In genomic region chr22:26563022-26563421, GRCh38 we compare ENCODE assay signal across 19 cellular contexts. TPM values are rescaled to one million over a fixed set of nuclear protein-coding genes. Genes with fewer than 3 reads are reported as not detected.
DNase-seq lines count a peak whose midpoint lies in the region; ATAC-seq, FAIRE-seq and TF ChIP-seq lines count a peak whose summit lies in the region.
"Had no signal": no experiment of that assay in that cellular context is flagged by ENCODE, and none has a peak within 500 bp of the region (broad histone marks: within the 10 kb centered on the region; RNA-seq: fewer than 3 reads in every experiment).

No MANE protein-coding gene starts in this region.

- H2AK5ac ChIP-seq in trophoblast cell (ENCODE audit: low read length): no peak overlapping the region

- TF ChIP-seq EP300 in A549 (IDR thresholded peaks at IDR 0.05): no peak

- H3K79me1 ChIP-seq in trophoblast cell (ENCODE audit: low read length): peaks cover 11% of the 10 kb centered on the region

- H3K9ac ChIP-seq in PC-3 (ENCODE audit: low read length): no peak overlapping the region
- H3K9ac ChIP-seq in endothelial cell of umbilical vein (replicated peaks; ENCODE audit: extremely low read depth, insufficient read depth, low read length): no peak overlapping the region
- no peak overlapping the region for H3K9ac ChIP-seq in trophoblast cell (ENCODE audit: low read length)

- H4K12ac ChIP-seq in trophoblast cell (ENCODE audit: low read depth, low read length): no peak overlapping the region

- POLR2A ChIA-PET in A549 (lab: Yijun Ruan, JAX): interaction anchor here (0.7 kb wide), 1 partner anchor 15 kb away, joined by 3 read pairs; no protein-coding TSS in a partner anchor
- POLR2A ChIA-PET in PC-3 (lab: Charles Lee; ENCODE audit: unreplicated experiment): no interaction called here
- POLR2A ChIA-PET in endothelial cell of umbilical vein (lab: Charles Lee): no interaction called here

- H3K18ac ChIP-seq in trophoblast cell (ENCODE audit: low read length): no peak overlapping the region

- H3K4ac ChIP-seq in trophoblast cell (ENCODE audit: low read depth, low read length): no peak overlapping the region

- no peak overlapping the region for H3K14ac ChIP-seq in trophoblast cell (ENCODE audit: low read length)

- H3K79me2 ChIP-seq in DOHH2 (ENCODE audit: control insufficient read depth, low read length) (peaks cover 88% of the 10 kb centered on the region), PC-3 (ENCODE audit: low read length) (no peaks in the 10 kb centered on the region), endothelial cell of umbilical vein (ENCODE audit: control insufficient read depth, insufficient read depth, low read length) (peaks cover 24% of the 10 kb centered on the region), trophoblast cell (ENCODE audit: control insufficient read depth, insufficient read depth, low read length, poor library complexity) (no peaks in the 10 kb centered on the region)

- TF ChIP-seq RAD21 in A549 (conservative IDR thresholded peaks at IDR 0.05 in 1 of 2, IDR thresholded peaks at IDR 0.05 in 1 of 2): peak in 1 of 2 experiments; percentile 38; a peak in 3 of 5 replicates

- H3K27ac ChIP-seq in A549: no peak overlapping the region
- no peak overlapping the region for H3K27ac ChIP-seq in DOHH2 (ENCODE audit: low read depth, low read length)
- no peak overlapping the region for H3K27ac ChIP-seq in PC-3 (ENCODE audit: low read length)
- no peak overlapping the region for H3K27ac ChIP-seq in endothelial cell of umbilical vein (ENCODE audit: insufficient read depth, low read depth, low read length)
- no peak overlapping the region for H3K27ac ChIP-seq in trophoblast cell (ENCODE audit: low read depth, low read length)

- ATAC-seq in A549 (no peak; a peak in 1 of 6 replicates), PC-3 (no peak), GM21381 (IDR thresholded peaks at IDR 0.05; ENCODE audit: unreplicated experiment) (no peak)

- H4K20me1 ChIP-seq in DOHH2 (ENCODE audit: control insufficient read depth, insufficient read depth, low read depth, low read length) (peaks cover 6% of the 10 kb centered on the region; the same call in 1 of the 2 replicates), PC-3 (ENCODE audit: low read length) (no peaks in the 10 kb centered on the region), endothelial cell of umbilical vein (replicated peaks; ENCODE audit: control insufficient read depth, extremely low read depth, insufficient read depth, low read length) (no peaks in the 10 kb centered on the region)

- H3K36me3 ChIP-seq in DOHH2 (ENCODE audit: control insufficient read depth, low read length) (peaks cover 25% of the 10 kb centered on the region), PC-3 (ENCODE audit: low read depth, low read length) (no peaks in the 10 kb centered on the region), endothelial cell of umbilical vein (ENCODE audit: control insufficient read depth in 2 of 2, extremely low read depth in 1 of 2, insufficient read depth in 2 of 2, low read length in 2 of 2) (peaks cover 0 to 11% of the 10 kb centered on the region in 2 experiments), trophoblast cell (ENCODE audit: control insufficient read depth in 1 of 2, insufficient read depth in 2 of 2, low read length in 2 of 2) (peaks cover 3 to 8% of the 10 kb centered on the region in 2 experiments)

- no peak overlapping the region for H2BK12ac ChIP-seq in trophoblast cell (ENCODE audit: low read length)

- no peaks in the 10 kb centered on the region for H3K9me2 ChIP-seq in DOHH2 (replicated peaks; ENCODE audit: control insufficient read depth, low read length)
- no peaks in the 10 kb centered on the region for H3K9me2 ChIP-seq in PC-3 (replicated peaks; ENCODE audit: low read length)

- H2BK5ac ChIP-seq in trophoblast cell (ENCODE audit: low read depth, low read length, poor library complexity): no peak overlapping the region

- H3K4me2 ChIP-seq in A549 (no peak overlapping the region), DOHH2 (ENCODE audit: low read length) (no peak overlapping the region), PC-3 (ENCODE audit: low read length) (no peak overlapping the region), endothelial cell of umbilical vein (ENCODE audit: insufficient read depth, low read length) (no peak overlapping the region), trophoblast cell (ENCODE audit: low read length) (no peak overlapping the region)

- no peaks in the 10 kb centered on the region for H3K4me1 ChIP-seq in A549
- H3K4me1 ChIP-seq in DOHH2 (ENCODE audit: control insufficient read depth, low read length): peaks cover 44% of the 10 kb centered on the region
- no peaks in the 10 kb centered on the region for H3K4me1 ChIP-seq in PC-3 (ENCODE audit: insufficient read depth, low read length)
- peaks cover 14% of the 10 kb centered on the region for H3K4me1 ChIP-seq in endothelial cell of umbilical vein (ENCODE audit: control insufficient read depth, extremely low read depth, insufficient read depth, low read length)
- peaks cover 12 to 14% of the 10 kb centered on the region in 2 experiments for H3K4me1 ChIP-seq in trophoblast cell (ENCODE audit: control insufficient read depth in 1 of 2, insufficient read depth in 2 of 2, low read length in 2 of 2)

- DNase-seq in A549 (ENCODE audit: low read depth in 1 of 2, low spot score in 1 of 2) (peak in 1 of 2 experiments; percentile 13), PC-3 (no peak), endothelial cell of umbilical vein (ENCODE audit: low read depth, low spot score) (no peak), MV-4-11 (lab: John Stamatoyannopoulos, UW) (no peak), trophoblast cell (no peak), A172 (ENCODE audit: low spot score) (no peak)
- DNase-seq: caudate nucleus, DMS79, glutamatergic neuron, kidney glomerular epithelial cell, NCI-H2081, Right ventricle myocardium superior, substantia nigra, T-helper 9 cell had no signal

- H4K91ac ChIP-seq in trophoblast cell (ENCODE audit: low read depth, low read length): no peak overlapping the region

- TF ChIP-seq CTCF in A549 (IDR thresholded peaks at IDR 0.05) (no peak; the same call in 2 of the 3 replicates), DOHH2 (IDR thresholded peaks at IDR 0.05; ENCODE audit: low read depth, low read length, poor library complexity, severe bottlenecking) (peak; percentile 30), PC-3 (conservative IDR thresholded peaks at IDR 0.05; ENCODE audit: low read depth, low read length) (peak; percentile 21; the same call in 1 of the 2 replicates), endothelial cell of umbilical vein (IDR thresholded peaks at IDR 0.05; ENCODE audit: extremely low read depth in 1 of 2, insufficient read depth in 1 of 2, low read depth in 1 of 2, low read length in 2 of 2) (no peak)

- H3K9me1 ChIP-seq in endothelial cell of umbilical vein (replicated peaks; ENCODE audit: control insufficient read depth, extremely low read depth, insufficient read depth, low read length): no peaks in the 10 kb centered on the region

- CTCF ChIA-PET in A549 (lab: Yijun Ruan, JAX): interaction anchor here (1.1 kb wide), 1 partner anchor 8 kb away, joined by 3 read pairs; no protein-coding TSS in a partner anchor
- CTCF ChIA-PET in PC-3 (lab: Charles Lee): no interaction called here
- CTCF ChIA-PET in endothelial cell of umbilical vein (lab: Charles Lee): no interaction called here

- intact Hi-C loops in PC-3 (cut with micrococcal nuclease) (no loop called here), endothelial cell of umbilical vein (cut with micrococcal nuclease) (no loop called here)

- no peak overlapping the region for H3K23ac ChIP-seq in trophoblast cell (ENCODE audit: low read length)

- dilution Hi-C loops in endothelial cell of umbilical vein (cut with MboI; ENCODE audit: extremely low pct_ligation_motif_present, low sequenced_read_pairs): no loop called here

- H3K4me3 ChIP-seq in A549 (no peak overlapping the region), DOHH2 (ENCODE audit: low read length) (no peak overlapping the region), PC-3 (ENCODE audit: low read length) (no peak overlapping the region), endothelial cell of umbilical vein (replicated peaks in 1 of 3; ENCODE audit: insufficient read depth in 1 of 3, low read depth in 1 of 3, low read length in 3 of 3) (no peak overlapping the region), trophoblast cell (ENCODE audit: low read depth, low read length) (no peak overlapping the region)

- H3K27me3 ChIP-seq in DOHH2 (ENCODE audit: control insufficient read depth, low read length) (no peaks in the 10 kb centered on the region), PC-3 (ENCODE audit: low read length) (no peaks in the 10 kb centered on the region), endothelial cell of umbilical vein (ENCODE audit: control insufficient read depth in 2 of 2, insufficient read depth in 2 of 2, low read length in 2 of 2) (no peaks in the 10 kb centered on the region), trophoblast cell (ENCODE audit: insufficient read depth, low read length) (no peaks in the 10 kb centered on the region)

- FAIRE-seq in A549 (lab: Jason Lieb, UNC) (no peak), endothelial cell of umbilical vein (lab: Jason Lieb, UNC) (peak; percentile 67)
- FAIRE-seq: GM12891 had no signal

- H2AFZ ChIP-seq in PC-3 (ENCODE audit: low read length) (no peak overlapping the region), endothelial cell of umbilical vein (ENCODE audit: low read depth, low read length) (no peak overlapping the region), trophoblast cell (ENCODE audit: insufficient read depth, low read length, poor library complexity) (no peak overlapping the region)

- H3K9me3 ChIP-seq in A549 (no peaks in the 10 kb centered on the region), DOHH2 (ENCODE audit: control insufficient read depth, insufficient read depth, low read length) (no peaks in the 10 kb centered on the region), PC-3 (ENCODE audit: low read length) (no peaks in the 10 kb centered on the region), endothelial cell of umbilical vein (replicated peaks; ENCODE audit: control insufficient read depth, insufficient read depth, low read length) (no peaks in the 10 kb centered on the region), trophoblast cell (ENCODE audit: insufficient read depth, low read depth, low read length) (peaks cover 3% of the 10 kb centered on the region)

- no TSS peak for BruUV-seq in PC-3 (replicated peaks; lab: Mats Ljungman, UMichigan)
- BruUV-seq in endothelial cell of umbilical vein (replicated peaks; lab: Mats Ljungman, UMichigan): no TSS peak

- H2BK120ac ChIP-seq in trophoblast cell (ENCODE audit: insufficient read depth, low read length, poor library complexity): no peak overlapping the region

- 74% methylated on average over 5 of the region's 5 CpGs for WGBS in A549 (ENCODE audit: missing lambda C conversion rate)
- WGBS in trophoblast cell (ENCODE audit: extremely low coverage, insufficient coverage, insufficient read length): no CpG with 5 or more reads among the region's 5 CpGs

- TF ChIP-seq POLR2A in A549 (IDR thresholded peaks at IDR 0.05; ENCODE audit: low read length) (no peak), endothelial cell of umbilical vein (IDR thresholded peaks at IDR 0.05; ENCODE audit: low read depth, low read length) (no peak)

- H3F3A ChIP-seq in DOHH2 (ENCODE audit: control insufficient read depth, insufficient read depth) (peaks cover 8% of the 10 kb centered on the region; the same call in 1 of the 2 replicates), PC-3 (ENCODE audit: low read length, unreplicated experiment) (no peaks in the 10 kb centered on the region)

- no peak overlapping the region for H4K8ac ChIP-seq in trophoblast cell (ENCODE audit: low read depth, low read length)

RNA-seq across cellular contexts. Expression of gene TPST2, which starts 26.9 kb away (rescaled TPM):
- 10.5 and 13.6 TPM in 2 replicates for polyA plus RNA-seq in A549 (2011; rRNA removed)
- 19.0 and 24.9 TPM in 2 replicates for polyA plus RNA-seq in A549 (2012; cell fraction: cytosol; rRNA removed)
- polyA plus RNA-seq in A549 (2012; cell fraction: nucleus; rRNA removed): 15.5 and 24.9 TPM in 2 replicates
- polyA plus RNA-seq in A549 (2017; fragmentation: RNase III; extraction: RNeasy Plus Mini Kit Qiagen cat#74134 plus additional on column Dnase treatment): 6.9 to 10.3 TPM (median 7.0 TPM) in 3 replicates
- 9.5 and 10.9 TPM in 2 replicates for polyA minus RNA-seq in A549 (2011; rRNA and poly(A)+ RNA removed)
- total RNA-seq in PC-3 (2014; rRNA removed): 7.9 and 8.1 TPM in 2 replicates
- 48.4 and 49.4 TPM in 2 replicates for total RNA-seq in endothelial cell of umbilical vein
- polyA plus RNA-seq in endothelial cell of umbilical vein: 121 and 137 TPM in 2 replicates
- 62.1 and 76.6 TPM in 2 replicates for polyA plus RNA-seq in endothelial cell of umbilical vein (2011; cell fraction: cytosol; rRNA removed)
- polyA plus RNA-seq in endothelial cell of umbilical vein (2011; cell fraction: nucleus; rRNA removed): 57.8 and 61.9 TPM in 2 replicates
- 29.7 and 39.1 TPM in 2 replicates for polyA plus RNA-seq in endothelial cell of umbilical vein (2012)
- polyA minus RNA-seq in endothelial cell of umbilical vein: 73.8 and 99.0 TPM in 2 replicates
- polyA minus RNA-seq in endothelial cell of umbilical vein (2011; cell fraction: cytosol; rRNA and poly(A)+ RNA removed): 7.9 TPM
- 57.6 and 61.9 TPM in 2 replicates for polyA minus RNA-seq in endothelial cell of umbilical vein (2011; cell fraction: nucleus; rRNA and poly(A)+ RNA removed)
- 19.1 and 19.8 TPM in 2 replicates for polyA plus RNA-seq in trophoblast cell (2013)
- total RNA-seq in A172 (2014; rRNA removed; shearing (Covaris generic)): 5.5 and 9.5 TPM in 2 replicates

RNA-seq across cellular contexts. Expression of gene TFIP11, which starts 50.7 kb away (rescaled TPM):
- 26.8 and 28.8 TPM in 2 replicates for polyA plus RNA-seq in A549 (2011; rRNA removed)
- 16.2 and 19.4 TPM in 2 replicates for polyA plus RNA-seq in A549 (2012; cell fraction: cytosol; rRNA removed)
- 37.9 and 40.4 TPM in 2 replicates for polyA plus RNA-seq in A549 (2012; cell fraction: nucleus; rRNA removed)
- 18.5 to 21.1 TPM (median 20.7 TPM) in 3 replicates for polyA plus RNA-seq in A549 (2017; fragmentation: RNase III; extraction: RNeasy Plus Mini Kit Qiagen cat#74134 plus additional on column Dnase treatment)
- polyA minus RNA-seq in A549 (2011; rRNA and poly(A)+ RNA removed): 35.0 and 35.2 TPM in 2 replicates
- 22.4 and 33.5 TPM in 2 replicates for total RNA-seq in PC-3 (2014; rRNA removed)
- 49.8 and 54.9 TPM in 2 replicates for total RNA-seq in endothelial cell of umbilical vein
- polyA plus RNA-seq in endothelial cell of umbilical vein: 33.5 and 35.7 TPM in 2 replicates
- polyA plus RNA-seq in endothelial cell of umbilical vein (2011; cell fraction: cytosol; rRNA removed): 32.5 and 33.3 TPM in 2 replicates
- 68.4 and 94.4 TPM in 2 replicates for polyA plus RNA-seq in endothelial cell of umbilical vein (2011; cell fraction: nucleus; rRNA removed)
- 25.4 and 28.8 TPM in 2 replicates for polyA plus RNA-seq in endothelial cell of umbilical vein (2012)
- polyA minus RNA-seq in endothelial cell of umbilical vein: 48.9 and 65.7 TPM in 2 replicates
- 20.1 TPM for polyA minus RNA-seq in endothelial cell of umbilical vein (2011; cell fraction: cytosol; rRNA and poly(A)+ RNA removed)
- polyA minus RNA-seq in endothelial cell of umbilical vein (2011; cell fraction: nucleus; rRNA and poly(A)+ RNA removed): 53.7 and 54.0 TPM in 2 replicates
- 27.7 and 27.8 TPM in 2 replicates for polyA plus RNA-seq in trophoblast cell (2013)
- 21.1 and 23.1 TPM in 2 replicates for total RNA-seq in A172 (2014; rRNA removed; shearing (Covaris generic))

RNA-seq across cellular contexts. Expression of gene CRYBB1, which starts 54.8 kb away (rescaled TPM):
- polyA plus RNA-seq in A549 (2011; rRNA removed) (not detected in 2 replicates), A549 (2017; fragmentation: RNase III; extraction: RNeasy Plus Mini Kit Qiagen cat#74134 plus additional on column Dnase treatment) (not detected in 3 replicates), endothelial cell of umbilical vein (not detected in 2 replicates)
- polyA plus RNA-seq in A549 (2012; cell fraction: cytosol; rRNA removed): not detected in 2 replicates
- not detected in 2 replicates for polyA plus RNA-seq in A549 (2012; cell fraction: nucleus; rRNA removed)
- polyA minus RNA-seq in A549 (2011; rRNA and poly(A)+ RNA removed): not detected in 2 replicates
- total RNA-seq in PC-3 (2014; rRNA removed) (not detected in 2 replicates), endothelial cell of umbilical vein (not detected in 2 replicates)
- not detected in 2 replicates for polyA plus RNA-seq in endothelial cell of umbilical vein (2011; cell fraction: cytosol; rRNA removed)
- not detected in 2 replicates for polyA plus RNA-seq in endothelial cell of umbilical vein (2011; cell fraction: nucleus; rRNA removed)
- polyA plus RNA-seq in endothelial cell of umbilical vein (2012): not detected in 2 replicates
- not detected in 2 replicates for polyA minus RNA-seq in endothelial cell of umbilical vein
- polyA minus RNA-seq in endothelial cell of umbilical vein (2011; cell fraction: cytosol; rRNA and poly(A)+ RNA removed): not detected
- not detected in 2 replicates for polyA minus RNA-seq in endothelial cell of umbilical vein (2011; cell fraction: nucleus; rRNA and poly(A)+ RNA removed)
- polyA plus RNA-seq in trophoblast cell (2013): not detected in 2 replicates
- total RNA-seq in A172 (2014; rRNA removed; shearing (Covaris generic)): not detected in 2 replicates
- total RNA-seq: activated CD8-positive, alpha-beta memory T cell treated with anti-CD3 and anti-CD28 coated beads for 36 hours; MCF 10A had no signal

RNA-seq across cellular contexts. Expression of gene CRYBA4, which starts 58.7 kb away (rescaled TPM):
- polyA plus RNA-seq in A549 (2011; rRNA removed): not detected in 2 replicates
- polyA plus RNA-seq in A549 (2012; cell fraction: cytosol; rRNA removed): not detected in 2 replicates
- not detected in 2 replicates for polyA plus RNA-seq in A549 (2012; cell fraction: nucleus; rRNA removed)
- not detected in 3 replicates for polyA plus RNA-seq in A549 (2017; fragmentation: RNase III; extraction: RNeasy Plus Mini Kit Qiagen cat#74134 plus additional on column Dnase treatment)
- not detected in 2 replicates for polyA minus RNA-seq in A549 (2011; rRNA and poly(A)+ RNA removed)
- not detected in 2 replicates for total RNA-seq in PC-3 (2014; rRNA removed)
- not detected in 2 replicates for total RNA-seq in endothelial cell of umbilical vein
- not detected in 2 replicates for polyA plus RNA-seq in endothelial cell of umbilical vein
- polyA plus RNA-seq in endothelial cell of umbilical vein (2011; cell fraction: cytosol; rRNA removed): not detected in 2 replicates
- polyA plus RNA-seq in endothelial cell of umbilical vein (2011; cell fraction: nucleus; rRNA removed): not detected in 2 replicates
- not detected in 2 replicates for polyA plus RNA-seq in endothelial cell of umbilical vein (2012)
- polyA minus RNA-seq in endothelial cell of umbilical vein: not detected in 2 replicates
- not detected for polyA minus RNA-seq in endothelial cell of umbilical vein (2011; cell fraction: cytosol; rRNA and poly(A)+ RNA removed)
- not detected in 2 replicates for polyA minus RNA-seq in endothelial cell of umbilical vein (2011; cell fraction: nucleus; rRNA and poly(A)+ RNA removed)
- polyA plus RNA-seq in trophoblast cell (2013): not detected in 2 replicates
- not detected in 2 replicates for total RNA-seq in A172 (2014; rRNA removed; shearing (Covaris generic))
- total RNA-seq: activated CD8-positive, alpha-beta memory T cell treated with anti-CD3 and anti-CD28 coated beads for 36 hours; MCF 10A; Right ventricle myocardium superior had no signal

Comparison
In these comparisons a context has a peak if more than half of its experiments do, and no peak if none do; other contexts are left out.
1. CTCF ChIP-seq: peak in DOHH2 (single experiment) and PC-3 (single experiment); none in A549 (single experiment) and endothelial cell of umbilical vein (0 of 2).